Comparison of ENCODE assay signal across 35 cellular contexts in genomic region chr19:35073516-35073915, GRCh38. TPM values are rescaled to one million over a fixed set of nuclear protein-coding genes. Genes with fewer than 3 reads are reported as not detected.
"Had no signal": no experiment of that assay in that cellular context is flagged by ENCODE, and none has a peak within 500 bp of the region (broad histone marks: within the 10 kb centered on the region; RNA-seq: fewer than 3 reads in every experiment).

No MANE protein-coding gene starts in this region.

- H3K4me1 Mint-ChIP-seq: activated naive CD4-positive, alpha-beta T cell treated with anti-CD3 and anti-CD28 coated beads, Interleukin-2, amount 10 ng/mL, durations not matched to agents 7 days and 5 days; activated naive CD8-positive, alpha-beta T cell treated with anti-CD3 and anti-CD28 coated beads for 36 hours; central memory CD8-positive, alpha-beta T cell had no signal

- H3K4me2 ChIP-seq: PC-9 had no signal

- H3K27me3 ChIP-seq: ascending aorta, cardiac muscle cell had no signal

- H3K27me3 Mint-ChIP-seq: activated CD4-positive, alpha-beta T cell treated with anti-CD3 and anti-CD28 coated beads, Interleukin-2, amount 10 ng/mL, durations not matched to agents 24 days and 14 days; activated CD8-positive, alpha-beta T cell treated with anti-CD3 and anti-CD28 coated beads for 36 hours; activated naive CD8-positive, alpha-beta T cell treated with anti-CD3 and anti-CD28 coated beads for 36 hours had no signal

- H3K36me3 ChIP-seq: ascending aorta, cardiac muscle cell, WERI-Rb-1 had no signal

- H3K27ac Mint-ChIP-seq: activated CD4-positive, alpha-beta T cell treated with anti-CD3 and anti-CD28 coated beads, Interleukin-2, amount 10 ng/mL, durations not matched to agents 24 days and 14 days; activated CD8-positive, alpha-beta T cell treated with anti-CD3 and anti-CD28 coated beads for 36 hours; activated naive CD4-positive, alpha-beta T cell treated with anti-CD3 and anti-CD28 coated beads, Interleukin-2, amount 10 ng/mL, durations not matched to agents 7 days and 5 days; activated naive CD8-positive, alpha-beta T cell treated with anti-CD3 and anti-CD28 coated beads for 36 hours; activated T-cell treated with anti-CD3 and anti-CD28 coated beads, Interleukin-2, amount 50 U/mL, for 24 hours; activated T-helper 1 cell treated with anti-CD3 and anti-CD28 coated beads, Interleukin-12 subunit alpha, Interleukin-12 subunit beta, Interleukin-2, Interleukin-4 antibody, amounts not matched to agents 30 ng/mL and 10 ng/mL and 1 ng/mL, durations not matched to agents 14 hours and 24 hours and 36 hours had no signal

- H3K4me3 Mint-ChIP-seq: activated CD4-positive, alpha-beta T cell treated with anti-CD3 and anti-CD28 coated beads, Interleukin-2, amount 10 ng/mL, durations not matched to agents 24 days and 14 days; activated CD8-positive, alpha-beta T cell treated with anti-CD3 and anti-CD28 coated beads for 36 hours; activated naive CD4-positive, alpha-beta T cell treated with anti-CD3 and anti-CD28 coated beads, Interleukin-2, amount 10 ng/mL, durations not matched to agents 7 days and 5 days; activated naive CD8-positive, alpha-beta T cell treated with anti-CD3 and anti-CD28 coated beads for 36 hours; activated T-cell treated with anti-CD3 and anti-CD28 coated beads, Interleukin-2, amount 50 U/mL, for 24 hours; activated T-helper 1 cell treated with anti-CD3 and anti-CD28 coated beads, Interleukin-12 subunit alpha, Interleukin-12 subunit beta, Interleukin-2, Interleukin-4 antibody, amounts not matched to agents 30 ng/mL and 10 ng/mL and 1 ng/mL, durations not matched to agents 14 hours and 24 hours and 36 hours; central memory CD8-positive, alpha-beta T cell had no signal

- H2AFZ ChIP-seq: PC-9 had no signal

- H3K4me3 ChIP-seq: ascending aorta, cardiac muscle cell, PC-9 had no signal

- H3K27ac ChIP-seq: ascending aorta, cardiac muscle cell, PC-9, RWPE1, WERI-Rb-1 had no signal

- H3K9me3 Mint-ChIP-seq: activated naive CD8-positive, alpha-beta T cell treated with anti-CD3 and anti-CD28 coated beads for 36 hours; central memory CD8-positive, alpha-beta T cell had no signal

- H3K4me1 ChIP-seq: ascending aorta had no signal

- DNase-seq: activated CD4-positive, alpha-beta T cell treated with anti-CD3 and anti-CD28 coated beads, Interleukin-2, amount 10 ng/mL, durations not matched to agents 24 days and 14 days; activated CD4-positive, alpha-beta T cell treated with anti-CD3 and anti-CD28 coated beads, Interleukin-2, amount 50 U/mL, for 4 hours; activated CD4-positive, CD25-positive, alpha-beta regulatory T cell; activated CD8-positive, alpha-beta T cell treated with anti-CD3 and anti-CD28 coated beads for 36 hours; activated gamma-delta T cell treated with Interleukin-2 at 50 U/mL for 16 hours; activated naive CD4-positive, alpha-beta T cell treated with anti-CD3 and anti-CD28 coated beads, Interleukin-2, amount 10 ng/mL, durations not matched to agents 7 days and 5 days; activated naive CD8-positive, alpha-beta T cell treated with anti-CD3 and anti-CD28 coated beads for 36 hours; activated T-cell treated with anti-CD3 and anti-CD28 coated beads, Interleukin-2, amount 50 U/mL, for 24 hours; amniotic stem cell; KG1; MM.1S; MV-4-11; NCI-H1092; NCI-H1436 treated with DMSO at 0.1 percent for 48 hours; NCI-H187; NCI-H2029 treated with DMSO at 0.1 percent for 48 hours; NCI-H2107; NCI-H226; NCI-H446 treated with DMSO at 0.1 percent for 48 hours; NCI-H524; PC-9; SIG-M5; SW 1271; T1000; WERI-Rb-1 had no signal

- H3K36me3 Mint-ChIP-seq: activated naive CD4-positive, alpha-beta T cell treated with anti-CD3 and anti-CD28 coated beads, Interleukin-2, amount 10 ng/mL, durations not matched to agents 7 days and 5 days had no signal

RNA-seq across cellular contexts. Expression of gene HPN, which starts 32.0 kb away (rescaled TPM):
- total RNA-seq: activated T-helper 1 cell treated with anti-CD3 and anti-CD28 coated beads, Interleukin-12 subunit alpha, Interleukin-12 subunit beta, Interleukin-2, Interleukin-4 antibody, amounts not matched to agents 30 ng/mL and 10 ng/mL and 1 ng/mL, durations not matched to agents 14 hours and 24 hours and 36 hours; chondrocyte; SK-MEL-5; T-helper 1 cell treated with Interleukin-12 subunit alpha and Interleukin-12 subunit beta and Interleukin-4 antibody, amounts not matched to agents 30 ng/mL and 1 ng/mL, for 36 hours; T-helper 2 cell treated with Interferon-gamma antibody and Interleukin-4, amounts not matched to agents 100 ng/mL and 5 ng/mL, for 36 hours had no signal

RNA-seq across cellular contexts. Expression of gene FXYD3, which starts 42.1 kb away (rescaled TPM):
- total RNA-seq: activated CD4-positive, alpha-beta T cell treated with anti-CD3 and anti-CD28 coated beads, Interleukin-2, amount 10 ng/mL, durations not matched to agents 24 days and 14 days; activated CD8-positive, alpha-beta T cell treated with anti-CD3 and anti-CD28 coated beads for 36 hours; activated naive CD8-positive, alpha-beta T cell treated with anti-CD3 and anti-CD28 coated beads for 36 hours; activated T-helper 1 cell treated with anti-CD3 and anti-CD28 coated beads, Interleukin-12 subunit alpha, Interleukin-12 subunit beta, Interleukin-2, Interleukin-4 antibody, amounts not matched to agents 30 ng/mL and 10 ng/mL and 1 ng/mL, durations not matched to agents 14 hours and 24 hours and 36 hours; ascending aorta; cardiac muscle cell; chondrocyte; LHCN-M2; SK-MEL-5; T-helper 1 cell treated with Interleukin-12 subunit alpha and Interleukin-12 subunit beta and Interleukin-4 antibody, amounts not matched to agents 30 ng/mL and 1 ng/mL, for 36 hours; T-helper 2 cell treated with Interferon-gamma antibody and Interleukin-4, amounts not matched to agents 100 ng/mL and 5 ng/mL, for 36 hours had no signal
